In genomic region chr22:48319321-48320047, GRCh38 we compare ENCODE assay signal across 21 cellular contexts.
DNase-seq lines count a peak whose midpoint lies in the region; ATAC-seq and TF ChIP-seq lines count a peak whose summit lies in the region.
"Had no signal": no experiment of that assay in that cellular context is flagged by ENCODE, and none has a peak within 500 bp of the region (broad histone marks: within the 10 kb centered on the region; RNA-seq: fewer than 3 reads in every experiment).

No MANE protein-coding gene starts in this region.

- peaks cover 5% of the 10 kb centered on the region for H3K36me3 Mint-ChIP-seq in WTC11

- H3K27me3 Mint-ChIP-seq in WTC11 (ENCODE audit: low read depth): no peaks in the 10 kb centered on the region; the same call in 1 of the 2 replicates

- H3K4me1 ChIP-seq in lower lobe of right lung (no peaks in the 10 kb centered on the region), sigmoid colon (peaks cover 0 to 16% (median 9%) of the 10 kb centered on the region in 4 donors)
- H3K4me1 ChIP-seq: SJCRH30 had no signal

- H3K27me3 ChIP-seq in lower lobe of right lung (ENCODE audit: low read depth): peaks cover 4% of the 10 kb centered on the region
- peaks cover 0 to 3% (median 0%) of the 10 kb centered on the region in 3 donors for H3K27me3 ChIP-seq in sigmoid colon
- H3K27me3 ChIP-seq: Peyer's patch had no signal

- no peaks in the 10 kb centered on the region for H3K9me3 ChIP-seq in lower lobe of right lung
- no peaks in the 10 kb centered on the region for H3K9me3 ChIP-seq in sigmoid colon

- H3K4me3 ChIP-seq in lower lobe of right lung: no peak overlapping the region
- H3K4me3 ChIP-seq in sigmoid colon: no peak overlapping the region
- H3K4me3 ChIP-seq: Peyer's patch, SJCRH30 had no signal

- peaks cover 16% of the 10 kb centered on the region for H3K4me1 Mint-ChIP-seq in WTC11

- intact Hi-C loops in Right ventricle myocardium inferior (cut with DNase I) (no loop called here), left cardiac atrium (cut with DNase I) (no loop called here), lower lobe of right lung (cut with DNase I) (no loop called here), sigmoid colon (cut with DNase I) (no loop called here)

- TF ChIP-seq POLR2A in sigmoid colon (IDR thresholded peaks at IDR 0.05): no peak

- DNase-seq in Right ventricle myocardium inferior (ENCODE audit: missing footprints) (peak; percentile 27), left cardiac atrium (no peak), WTC11 (ENCODE audit: low spot score) (peak; percentile 5), lower lobe of right lung (peak; percentile 32), sigmoid colon (peak; percentile 46), T1000 (lab: John Stamatoyannopoulos, UW) (no peak), SW480 (ENCODE audit: low spot score) (no peak), GDM1 (lab: John Stamatoyannopoulos, UW) (no peak)
- DNase-seq: Calu3, DND-41, Karpas-422, NCI-H1092, NCI-H1436, NCI-H187, NCI-H2081 treated with DMSO at 0.1 percent for 48 hours, NCI-H2171, NCI-H226, NCI-H510A, NCI-H69 had no signal

- CTCF ChIA-PET in WTC11 (lab: Charles Lee): no interaction called here

- WGBS in sigmoid colon, 2 donors: 56 to 81% methylated on average over 14 of the region's 14 CpGs

- no peak overlapping the region for H3K4me3 Mint-ChIP-seq in WTC11

- no peaks in the 10 kb centered on the region for H3K36me3 ChIP-seq in lower lobe of right lung
- no peaks in the 10 kb centered on the region for H3K36me3 ChIP-seq in sigmoid colon
- H3K36me3 ChIP-seq: Peyer's patch, SJCRH30 had no signal

- no peak for TF ChIP-seq EP300 in sigmoid colon (IDR thresholded peaks at IDR 0.05)

- ATAC-seq in Right ventricle myocardium inferior: no peak
- ATAC-seq in left cardiac atrium: no peak
- ATAC-seq in WTC11: no peak
- no peak for ATAC-seq in lower lobe of right lung

- H3K27ac Mint-ChIP-seq in WTC11: no peak overlapping the region

- H3K27ac ChIP-seq in lower lobe of right lung: no peak overlapping the region
- no peak overlapping the region for H3K27ac ChIP-seq in sigmoid colon
- H3K27ac ChIP-seq: Peyer's patch, SJCRH30 had no signal

- peaks cover 13% of the 10 kb centered on the region for H3K9me3 Mint-ChIP-seq in WTC11

- POLR2A ChIA-PET in WTC11 (lab: Charles Lee): no interaction called here

- no peak for TF ChIP-seq CTCF in WTC11 (IDR thresholded peaks at IDR 0.05)
- no peak for TF ChIP-seq CTCF in lower lobe of right lung (IDR thresholded peaks at IDR 0.05)
- TF ChIP-seq CTCF in sigmoid colon (IDR thresholded peaks at IDR 0.05): no peak

TF ChIP-seq in WTC11, 78 proteins besides CTCF, POLR2A, EP300 and RAD21:
- no peak for TF ChIP-seq GRHL2 (CRISPR knock-in tag; IDR thresholded peaks at IDR 0.05; ENCODE audit: insufficient replicate concordance, severe bottlenecking)
- no peak for TF ChIP-seq NFE2L1 (CRISPR knock-in tag; IDR thresholded peaks at IDR 0.05)
- TF ChIP-seq ZNF138 (CRISPR knock-in tag; conservative IDR thresholded peaks at IDR 0.05): no peak
- TF ChIP-seq AR (CRISPR knock-in tag; IDR thresholded peaks at IDR 0.05): no peak
- no peak for TF ChIP-seq MLX (CRISPR knock-in tag; IDR thresholded peaks at IDR 0.05)
- no peak for TF ChIP-seq HMGXB4 (CRISPR knock-in tag; IDR thresholded peaks at IDR 0.05)
- TF ChIP-seq ZNF281 (CRISPR knock-in tag; IDR thresholded peaks at IDR 0.05): no peak

Comparison
In these comparisons a context has a peak if more than half of its experiments do, and no peak if none do; other contexts are left out.
1. DNase-seq: peak in Right ventricle myocardium inferior (single experiment), WTC11 (single experiment), lower lobe of right lung (single experiment) and sigmoid colon (single experiment); none in left cardiac atrium (single experiment), T1000 (single experiment), SW480 (single experiment) and GDM1 (single experiment).